Comparison of ENCODE assay signal across 1 cellular context in genomic region chr14:105086833-105087307, GRCh38.
TF ChIP-seq lines count a peak whose summit lies in the region.

No MANE protein-coding gene starts in this region.

TF ChIP-seq in HepG2, 621 proteins besides CTCF, POLR2A, EP300 and RAD21 (continued from another document and continues in another):
- TF ChIP-seq ZNF318 (CRISPR knock-in tag; IDR thresholded peaks at IDR 0.05) (no peak), KDM2A (CRISPR knock-in tag; IDR thresholded peaks at IDR 0.05; ENCODE audit: borderline replicate concordance, low read depth) (peak; percentile 70; the same call in 1 of the 2 replicates), DNMT3B (CRISPR knock-in tag; conservative IDR thresholded peaks at IDR 0.05) (no peak), MTF2 (CRISPR knock-in tag; IDR thresholded peaks at IDR 0.05; ENCODE audit: borderline replicate concordance) (peak; percentile 85), YY1 (IDR thresholded peaks at IDR 0.05; ENCODE audit: insufficient read depth, insufficient replicate concordance, low read depth, low read length) (peak; percentile 39), AGO1 (IDR thresholded peaks at IDR 0.05; ENCODE audit: low read depth, low read length, poor library complexity, severe bottlenecking) (peak; percentile 23), XRCC5 (optimal IDR thresholded peaks at IDR 0.05; ENCODE audit: low read length) (peak; percentile 45), ZNF17 (CRISPR knock-in tag; IDR thresholded peaks at IDR 0.05) (no peak), ZNF768 (CRISPR knock-in tag; IDR thresholded peaks at IDR 0.05) (peak; percentile 55; the same call in 1 of the 2 replicates), SALL2 (CRISPR knock-in tag; IDR thresholded peaks at IDR 0.05) (no peak), ZBTB7B (CRISPR knock-in tag; IDR thresholded peaks at IDR 0.05) (0 out of 2 replicates have a peak, but pooled peaks have one; percentile 25), ZNF800 (CRISPR knock-in tag; IDR thresholded peaks at IDR 0.05) (peak; percentile 99), CAMTA2 (CRISPR knock-in tag; IDR thresholded peaks at IDR 0.05; ENCODE audit: borderline replicate concordance) (no peak), HOXA3 (CRISPR knock-in tag; IDR thresholded peaks at IDR 0.05) (peak; percentile 27; the same call in 1 of the 2 replicates), GABPA (IDR thresholded peaks at IDR 0.05; ENCODE audit: low read depth, low read length) (no peak), GABPA (CRISPR knock-in tag; IDR thresholded peaks at IDR 0.05; ENCODE audit: low read depth) (no peak), PATZ1 (CRISPR knock-in tag; IDR thresholded peaks at IDR 0.05) (peak; percentile 49; the same call in 1 of the 2 replicates), AKNA (CRISPR knock-in tag; IDR thresholded peaks at IDR 0.05; ENCODE audit: borderline replicate concordance) (no peak), ZGPAT (CRISPR knock-in tag; IDR thresholded peaks at IDR 0.05) (peak; percentile 32; the same call in 1 of the 2 replicates), KLF15 (CRISPR knock-in tag; IDR thresholded peaks at IDR 0.05; ENCODE audit: borderline replicate concordance) (no peak), MAZ (IDR thresholded peaks at IDR 0.05; ENCODE audit: borderline replicate concordance, low read depth, low read length) (0 out of 2 replicates have a peak, but pooled peaks have one; percentile 45), MAZ (CRISPR knock-in tag; IDR thresholded peaks at IDR 0.05; ENCODE audit: low read depth) (0 out of 2 replicates have a peak, but pooled peaks have one; percentile 31), ISL2 (CRISPR knock-in tag; IDR thresholded peaks at IDR 0.05) (0 out of 2 replicates have a peak, but pooled peaks have one; percentile 23), ZNF430 (CRISPR knock-in tag; IDR thresholded peaks at IDR 0.05) (no peak), ZBTB14 (CRISPR knock-in tag; IDR thresholded peaks at IDR 0.05) (peak; percentile 63), NR2F6 (IDR thresholded peaks at IDR 0.05) (no peak), NR2F6 (CRISPR knock-in tag; IDR thresholded peaks at IDR 0.05) (peak; percentile 23; the same call in 1 of the 2 replicates), ZNF740 (CRISPR knock-in tag; IDR thresholded peaks at IDR 0.05) (peak; percentile 80), FOXC1 (CRISPR knock-in tag; IDR thresholded peaks at IDR 0.05; ENCODE audit: borderline replicate concordance) (0 out of 2 replicates have a peak, but pooled peaks have one; percentile 31), ZNF660 (CRISPR knock-in tag; IDR thresholded peaks at IDR 0.05; ENCODE audit: borderline replicate concordance, low read depth) (no peak), ZNF232 (CRISPR knock-in tag; IDR thresholded peaks at IDR 0.05; ENCODE audit: borderline replicate concordance) (no peak), ZBTB38 (CRISPR knock-in tag; IDR thresholded peaks at IDR 0.05) (peak; percentile 42; the same call in 1 of the 2 replicates), ZNF792 (CRISPR knock-in tag; IDR thresholded peaks at IDR 0.05) (0 out of 2 replicates have a peak, but pooled peaks have one; percentile 26), NFYC (CRISPR knock-in tag; IDR thresholded peaks at IDR 0.05) (no peak), RXRA (CRISPR knock-in tag; IDR thresholded peaks at IDR 0.05) (peak; percentile 28; the same call in 1 of the 2 replicates), MTF1 (CRISPR knock-in tag; IDR thresholded peaks at IDR 0.05) (no peak), PHF21A (CRISPR knock-in tag; IDR thresholded peaks at IDR 0.05) (0 out of 2 replicates have a peak, but pooled peaks have one; percentile 20), SAP130 (CRISPR knock-in tag; IDR thresholded peaks at IDR 0.05; ENCODE audit: low read depth) (peak; percentile 16; the same call in 1 of the 2 replicates), ZNF446 (CRISPR knock-in tag; IDR thresholded peaks at IDR 0.05) (no peak), GPN1 (CRISPR knock-in tag; IDR thresholded peaks at IDR 0.05; ENCODE audit: borderline replicate concordance) (no peak), ZNF724P (CRISPR knock-in tag; IDR thresholded peaks at IDR 0.05; ENCODE audit: borderline replicate concordance) (no peak), SCMH1 (CRISPR knock-in tag; IDR thresholded peaks at IDR 0.05; ENCODE audit: borderline replicate concordance) (no peak), ZNF879 (CRISPR knock-in tag; IDR thresholded peaks at IDR 0.05) (no peak)
